9 cellular contexts compared by ENCODE assay signal in the genomic region with DNA sequence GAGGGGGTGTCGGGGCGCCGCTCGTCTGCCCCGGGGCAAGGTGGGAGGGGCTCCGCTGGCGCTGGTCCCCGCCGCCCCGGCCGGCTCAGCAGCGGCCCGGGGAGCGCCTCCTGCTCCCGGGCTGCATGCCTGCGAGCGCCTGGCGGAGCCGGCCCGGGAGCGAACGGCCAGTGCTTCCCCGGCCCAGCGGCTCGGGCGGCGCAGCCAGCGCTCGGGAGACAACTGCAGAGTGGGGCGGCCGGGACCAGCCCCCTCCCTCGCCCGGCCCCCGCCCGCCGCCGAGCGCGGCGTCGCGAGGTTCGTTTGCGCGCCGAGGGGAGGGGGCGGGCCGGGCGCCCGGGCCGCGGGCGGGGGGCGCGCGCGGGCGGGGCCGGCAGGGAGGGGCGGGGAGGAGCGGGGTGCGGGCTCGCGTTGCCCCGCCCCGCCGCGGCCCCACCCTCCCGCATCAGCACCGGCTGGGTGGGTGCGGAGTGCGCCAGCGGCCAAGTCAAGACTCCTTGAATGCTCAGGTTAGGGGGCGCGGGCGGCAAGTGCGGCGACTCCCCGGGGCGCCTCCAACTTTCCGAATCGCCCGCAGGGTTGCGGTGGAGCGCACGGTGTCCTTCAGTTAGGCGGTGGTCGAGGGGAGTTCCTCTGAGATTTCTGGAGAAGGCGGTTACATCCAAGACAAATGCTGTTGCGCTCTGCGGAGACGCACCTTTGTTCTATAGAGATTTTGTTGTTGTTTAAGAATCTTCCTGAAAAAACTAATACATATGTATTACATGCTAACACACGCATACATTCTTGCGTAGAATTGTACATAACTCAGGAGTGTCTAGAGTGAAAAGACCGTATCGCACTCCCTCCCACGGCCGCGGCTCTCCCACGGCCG. TPM values are rescaled to one million over a fixed set of nuclear protein-coding genes. Genes with fewer than 3 reads are reported as not detected.
DNase-seq lines count a peak whose midpoint lies in the region; ATAC-seq, FAIRE-seq and TF ChIP-seq lines count a peak whose summit lies in the region.
"Had no signal": no experiment of that assay in that cellular context is flagged by ENCODE, and none has a peak within 500 bp of the region (broad histone marks: within the 10 kb centered on the region; RNA-seq: fewer than 3 reads in every experiment).

A gene with protein sequence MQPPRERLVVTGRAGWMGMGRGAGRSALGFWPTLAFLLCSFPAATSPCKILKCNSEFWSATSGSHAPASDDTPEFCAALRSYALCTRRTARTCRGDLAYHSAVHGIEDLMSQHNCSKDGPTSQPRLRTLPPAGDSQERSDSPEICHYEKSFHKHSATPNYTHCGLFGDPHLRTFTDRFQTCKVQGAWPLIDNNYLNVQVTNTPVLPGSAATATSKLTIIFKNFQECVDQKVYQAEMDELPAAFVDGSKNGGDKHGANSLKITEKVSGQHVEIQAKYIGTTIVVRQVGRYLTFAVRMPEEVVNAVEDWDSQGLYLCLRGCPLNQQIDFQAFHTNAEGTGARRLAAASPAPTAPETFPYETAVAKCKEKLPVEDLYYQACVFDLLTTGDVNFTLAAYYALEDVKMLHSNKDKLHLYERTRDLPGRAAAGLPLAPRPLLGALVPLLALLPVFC (minus strand): TSS at position 231 of the 874 bp plus-strand sequence. CDS start 279 bp downstream, outside the sequence.

- peaks cover 19% of the 10 kb centered on the region for H3K27me3 ChIP-seq in CD8-positive, alpha-beta T cell (ENCODE audit: insufficient read depth, low read length)
- H3K27me3 ChIP-seq in HUES48 (ENCODE audit: control insufficient read depth, insufficient read depth, low read length) = peaks cover 72% of the 10 kb centered on the region

- H3K4me1 Mint-ChIP-seq in CD8-positive, alpha-beta T cell (ENCODE audit: low read depth) = peaks cover 20% of the 10 kb centered on the region

- peak within 1 kb of the TSS; percentile 80 for H3K4me3 Mint-ChIP-seq in CD8-positive, alpha-beta T cell

- no peak within 1 kb of the TSS for H3K27ac Mint-ChIP-seq in CD8-positive, alpha-beta T cell

- FAIRE-seq in kidney (lab: Jason Lieb, UNC) = no peak
- FAIRE-seq: endometrium had no signal

- no peaks in the 10 kb centered on the region for H3K9me3 ChIP-seq in CD8-positive, alpha-beta T cell (ENCODE audit: low read length)
- no peaks in the 10 kb centered on the region for H3K9me3 ChIP-seq in HUES48 (ENCODE audit: control insufficient read depth, insufficient read depth, low read length)
- H3K9me3 ChIP-seq in kidney (ENCODE audit: control insufficient read depth in 1 of 2, low read length in 2 of 2) = no peaks in the 10 kb centered on the region

- no peaks in the 10 kb centered on the region for H3K36me3 Mint-ChIP-seq in CD8-positive, alpha-beta T cell

- H3K27me3 Mint-ChIP-seq in CD8-positive, alpha-beta T cell (ENCODE audit: low read depth) = peaks cover 56% of the 10 kb centered on the region

- no peak within 1 kb of the TSS for H3K27ac ChIP-seq in CD8-positive, alpha-beta T cell (ENCODE audit: low read depth, low read length)
- H3K27ac ChIP-seq in HUES48 (ENCODE audit: low read depth, low read length) = peak within 1 kb of the TSS; percentile 70
- H3K27ac ChIP-seq in kidney (ENCODE audit: low read depth in 2 of 2, low read length in 2 of 2) = no peak within 1 kb of the TSS

- H3K9me3 Mint-ChIP-seq in CD8-positive, alpha-beta T cell = no peaks in the 10 kb centered on the region

- TF ChIP-seq CTCF in CD8-positive, alpha-beta T cell (IDR thresholded peaks at IDR 0.05) = no peak
- TF ChIP-seq CTCF in kidney (IDR thresholded peaks at IDR 0.05; ENCODE audit: borderline replicate concordance, extremely low read depth, insufficient read depth) = no peak

- CTCF ChIA-PET in CD8-positive, alpha-beta T cell (lab: Charles Lee) = interaction anchor here (0.9 to 2.0 kb wide), 7 partner anchors 12 to 59 kb away, joined by 3 to 13 read pairs (median 6); no protein-coding TSS in a partner anchor

- H3K9ac ChIP-seq in HUES48 (ENCODE audit: low read depth, low read length) (peak within 1 kb of the TSS; percentile 5; the same call in 1 of the 2 replicates), kidney (ENCODE audit: low read length in 2 of 2) (no peak within 1 kb of the TSS)

- no peak for DNase-seq in CD8-positive, alpha-beta T cell
- DNase-seq in astrocyte of the hippocampus (ENCODE audit: low read depth, low spot score) (peak; percentile 68), kidney (peak; percentile 78), SIG-M5 treated with dmso at 0.1 percent for 504 hours (lab: John Stamatoyannopoulos, UW; ENCODE audit: unreplicated experiment) (no peak), NK-92 (lab: John Stamatoyannopoulos, UW; ENCODE audit: unreplicated experiment) (no peak), epidermal melanocyte (ENCODE audit: insufficient read length, low spot score) (no peak)
- DNase-seq in stimulated activated naive CD8-positive, alpha-beta T cell treated with anti-CD3 and anti-CD28 coated beads, Interleukin-15, Interleukin-2, amounts not matched to agents 100 U/mL and 50 U/mL, for 24 hours = peak; percentile 16

- intact Hi-C loops in CD8-positive, alpha-beta T cell (cut with DNase I, micrococcal nuclease) = loop anchor here (2.0 to 10.0 kb wide), 2 partner anchors 246 to 1032 kb away; no protein-coding TSS in a partner anchor
- intact Hi-C loops in kidney (cut with DNase I) = no loop called here

- H3K36me3 ChIP-seq in CD8-positive, alpha-beta T cell (ENCODE audit: insufficient read depth, low read length) = no peaks in the 10 kb centered on the region
- H3K36me3 ChIP-seq in HUES48 (ENCODE audit: control insufficient read depth, insufficient read depth, low read length) (no peaks in the 10 kb centered on the region), kidney (ENCODE audit: control insufficient read depth in 1 of 2, insufficient read depth in 2 of 2, low read length in 2 of 2) (no peaks in the 10 kb centered on the region)

- H3K4me3 ChIP-seq in CD8-positive, alpha-beta T cell (ENCODE audit: low read depth, low read length) = peak within 1 kb of the TSS; percentile 32
- H3K4me3 ChIP-seq in HUES48 (ENCODE audit: low read depth, low read length) = peak within 1 kb of the TSS; percentile 74
- peak within 1 kb of the TSS; percentile 18 to 46 for H3K4me3 ChIP-seq in kidney (ENCODE audit: low read length in 2 of 2)

- POLR2A ChIA-PET in CD8-positive, alpha-beta T cell (lab: Charles Lee) = no interaction called here

- peak; percentile 37 for ATAC-seq in CD8-positive, alpha-beta T cell
- peak; percentile 25 for ATAC-seq in stimulated activated naive CD8-positive, alpha-beta T cell treated with anti-CD3 and anti-CD28 coated beads, Interleukin-15, Interleukin-2, amounts not matched to agents 100 U/mL and 50 U/mL, for 24 hours

- H3K4me1 ChIP-seq in CD8-positive, alpha-beta T cell (ENCODE audit: insufficient read depth, low read length) = peaks cover 6% of the 10 kb centered on the region
- H3K4me1 ChIP-seq in HUES48 (ENCODE audit: control insufficient read depth, insufficient read depth, low read length) (peaks cover 22% of the 10 kb centered on the region), kidney (ENCODE audit: control insufficient read depth in 1 of 2, insufficient read depth in 1 of 2, low read depth in 1 of 2, low read length in 2 of 2) (peaks cover 0 to 2% of the 10 kb centered on the region in 2 donors)

RNA-seq across cellular contexts. Expression of the gene that starts here (rescaled TPM):
- total RNA-seq in CD8-positive, alpha-beta T cell = 1 to 10 TPM in 1 of 2 experiments, under 1 TPM in 1; 0.50 to 1.7 TPM
- 4.7 TPM for total RNA-seq in kidney
- polyA plus RNA-seq in kidney (ENCODE audit: insufficient read depth, low read depth, low replicate concordance) = 4.4 TPM

Comparison
In these comparisons a context has a peak if more than half of its experiments do, and no peak if none do; other contexts are left out.
1. DNase-seq: peak in astrocyte of the hippocampus (single experiment), kidney (single experiment) and stimulated activated naive CD8-positive, alpha-beta T cell treated with anti-CD3 and anti-CD28 coated beads, Interleukin-15, Interleukin-2, amounts not matched to agents 100 U/mL and 50 U/mL, for 24 hours (single experiment); none in CD8-positive, alpha-beta T cell (0 of 7), SIG-M5 treated with dmso at 0.1 percent for 504 hours (single experiment), NK-92 (single experiment) and epidermal melanocyte (single experiment).
2. Peak in every context shown above with its lines, with median percentiles within 50 percentile points of each other: H3K4me3 ChIP-seq.